In genomic region chr9:5625916-5626315, GRCh38 we compare ENCODE assay signal across 13 cellular contexts. TPM values are rescaled to one million over a fixed set of nuclear protein-coding genes. Genes with fewer than 3 reads are reported as not detected.
DNase-seq lines count a peak whose midpoint lies in the region; ATAC-seq and TF ChIP-seq lines count a peak whose summit lies in the region.
"Had no signal": no experiment of that assay in that cellular context is flagged by ENCODE, and none has a peak within 500 bp of the region (broad histone marks: within the 10 kb centered on the region; RNA-seq: fewer than 3 reads in every experiment).

No MANE protein-coding gene starts in this region.

- no peak for ATAC-seq in activated T-cell treated with anti-CD3 and anti-CD28 coated beads, Interleukin-2, amount 50 U/mL, for 72 hours (replicated peaks in 1 of 2)
- ATAC-seq in effector memory CD8-positive, alpha-beta T cell (replicated peaks), result no peak
- ATAC-seq: right cardiac atrium, SK-N-SH treated with all-trans-retinoic acid at 6 μM for 48 hours had no signal

- no peaks in the 10 kb centered on the region for H3K27me3 ChIP-seq in Peyer's patch
- H3K27me3 ChIP-seq in tibial artery, result no peaks in the 10 kb centered on the region
- no peaks in the 10 kb centered on the region for H3K27me3 ChIP-seq in H7 (ENCODE audit: control insufficient read depth, insufficient read depth, low read length)

- H3K4me1 Mint-ChIP-seq in activated T-cell treated with anti-CD3 and anti-CD28 coated beads, Interleukin-2, amount 50 U/mL, for 72 hours (ENCODE audit: low read depth), result peaks cover 44% of the 10 kb centered on the region
- peaks cover 32 to 39% of the 10 kb centered on the region in 2 donors for H3K4me1 Mint-ChIP-seq in effector memory CD8-positive, alpha-beta T cell (ENCODE audit: low read depth in 2 of 2)

- H3K27ac ChIP-seq in Peyer's patch, result peak overlapping the region in 3 of 4 donors; percentile 98
- peak overlapping the region; percentile 97 to 99 for H3K27ac ChIP-seq in tibial artery

- no peaks in the 10 kb centered on the region for H3K27me3 Mint-ChIP-seq in activated T-cell treated with anti-CD3 and anti-CD28 coated beads, Interleukin-2, amount 50 U/mL, for 72 hours (ENCODE audit: low read depth)
- H3K27me3 Mint-ChIP-seq in effector memory CD8-positive, alpha-beta T cell, result no peaks in the 10 kb centered on the region
- H3K27me3 Mint-ChIP-seq: type B pancreatic cell had no signal

- no peak for TF ChIP-seq POLR2A in Peyer's patch (IDR thresholded peaks at IDR 0.05)

- H3K36me3 ChIP-seq in Peyer's patch (no peaks in the 10 kb centered on the region), tibial artery (no peaks in the 10 kb centered on the region), H7 (replicated peaks; ENCODE audit: control insufficient read depth, insufficient read depth, low read length) (no peaks in the 10 kb centered on the region)

- TF ChIP-seq CTCF in Peyer's patch (IDR thresholded peaks at IDR 0.05) (no peak), tibial artery (IDR thresholded peaks at IDR 0.05) (no peak)

- H3K4me3 Mint-ChIP-seq in activated T-cell treated with anti-CD3 and anti-CD28 coated beads, Interleukin-2, amount 50 U/mL, for 72 hours, result peak overlapping the region; percentile 55 to 61
- H3K4me3 Mint-ChIP-seq in effector memory CD8-positive, alpha-beta T cell, result peak overlapping the region in 1 of 2 donors; percentile 20
- H3K4me3 Mint-ChIP-seq: type B pancreatic cell had no signal

- H3K9me3 ChIP-seq in Peyer's patch, result no peaks in the 10 kb centered on the region
- no peaks in the 10 kb centered on the region for H3K9me3 ChIP-seq in tibial artery

- H3K9me3 Mint-ChIP-seq in activated T-cell treated with anti-CD3 and anti-CD28 coated beads, Interleukin-2, amount 50 U/mL, for 72 hours, result no peaks in the 10 kb centered on the region
- H3K9me3 Mint-ChIP-seq in effector memory CD8-positive, alpha-beta T cell, result no peaks in the 10 kb centered on the region
- H3K9me3 Mint-ChIP-seq: type B pancreatic cell had no signal

- H3K4me1 ChIP-seq in Peyer's patch (peaks cover 0 to 18% (median 3%) of the 10 kb centered on the region in 4 donors), tibial artery (peaks cover 0 to 78% (median 29%) of the 10 kb centered on the region in 4 donors)

- H3K4me3 ChIP-seq in Peyer's patch (no peak overlapping the region), tibial artery (no peak overlapping the region), H7 (ENCODE audit: insufficient read depth, low read depth, low read length) (no peak overlapping the region)

- intact Hi-C loops in tibial artery (cut with DNase I; ENCODE audit: low total_unique reads), result no loop called here

- H3K36me3 Mint-ChIP-seq in activated T-cell treated with anti-CD3 and anti-CD28 coated beads, Interleukin-2, amount 50 U/mL, for 72 hours (ENCODE audit: insufficient read depth in 2 of 2), result peaks cover 11 to 19% of the 10 kb centered on the region in 2 donors
- H3K36me3 Mint-ChIP-seq in effector memory CD8-positive, alpha-beta T cell (ENCODE audit: insufficient read depth), result peaks cover 10% of the 10 kb centered on the region

- no peak for DNase-seq in activated T-cell treated with anti-CD3 and anti-CD28 coated beads, Interleukin-2, amount 50 U/mL, for 72 hours
- DNase-seq in activated T-cell treated with anti-CD3 and anti-CD28 coated beads, Interleukin-2, amount 50 U/mL, for 1 hour, result no peak
- DNase-seq in Peyer's patch (no peak), tibial artery (no peak), COR-L47 (lab: John Stamatoyannopoulos, UW) (no peak), NCI-H524 (lab: John Stamatoyannopoulos, UW) (no peak), H7 (no peak)
- DNase-seq in effector memory CD8-positive, alpha-beta T cell, result no peak
- DNase-seq: activated CD4-positive, alpha-beta T cell treated with anti-CD3 and anti-CD28 coated beads, Interleukin-2, amount 50 U/mL, for 48 hours; NCI-H69 had no signal

- peak overlapping the region; percentile 73 for H3K27ac Mint-ChIP-seq in activated T-cell treated with anti-CD3 and anti-CD28 coated beads, Interleukin-2, amount 50 U/mL, for 72 hours
- peak overlapping the region; percentile 28 to 75 for H3K27ac Mint-ChIP-seq in effector memory CD8-positive, alpha-beta T cell
- H3K27ac Mint-ChIP-seq: type B pancreatic cell had no signal

RNA-seq across cellular contexts. Expression of gene RIC1, which starts 3.0 kb away (rescaled TPM):
- 10 to 100 TPM; 22.0 to 25.9 TPM for total RNA-seq in activated T-cell treated with anti-CD3 and anti-CD28 coated beads, Interleukin-2, amount 50 U/mL, for 72 hours
- total RNA-seq in Peyer's patch, result 10 to 100 TPM; 31.1 to 49.6 (median 39.2) TPM
- 19.9 and 20.9 TPM in 2 replicates for total RNA-seq in H7 (2014; rRNA removed; shearing (Covaris generic))
